Comparison of ENCODE assay signal across 8 cellular contexts in the genomic region with DNA sequence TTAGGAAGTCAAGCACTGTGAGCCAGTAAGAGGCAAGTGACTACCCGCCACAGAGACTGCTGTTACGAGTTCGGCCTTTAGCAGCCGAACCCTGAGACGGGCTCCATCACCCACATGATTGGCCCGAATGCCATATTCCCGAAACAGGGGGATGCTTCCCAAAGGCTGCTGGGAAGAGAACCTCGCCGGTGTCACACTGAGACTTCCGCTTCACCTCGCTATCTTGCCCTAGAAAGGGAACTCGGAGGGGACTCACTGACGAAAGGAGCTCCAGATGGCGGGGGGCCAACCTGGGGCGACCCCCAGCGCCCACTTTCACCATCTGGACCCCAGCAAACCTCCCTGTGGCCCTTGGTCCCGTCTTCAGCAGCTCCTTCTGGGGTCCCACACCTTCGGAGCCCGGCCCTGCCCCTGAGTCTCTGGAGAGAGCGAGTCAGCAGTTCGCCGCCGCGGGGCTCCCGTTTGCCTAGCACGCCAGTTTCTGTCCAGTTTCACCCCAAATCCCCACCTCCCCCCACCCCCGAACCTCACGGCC. TPM values are rescaled to one million over a fixed set of nuclear protein-coding genes. Genes with fewer than 3 reads are reported as not detected.
DNase-seq lines count a peak whose midpoint lies in the region; ATAC-seq, FAIRE-seq and TF ChIP-seq lines count a peak whose summit lies in the region.

No MANE protein-coding gene starts in this region.

- H3K27ac Mint-ChIP-seq in activated CD4-positive, alpha-beta T cell treated with anti-CD3 and anti-CD28 coated beads for 36 hours, result peak overlapping the region; percentile 88

- RAD21 ChIA-PET in GM12878 (lab: Charles Lee; ENCODE audit: unreplicated experiment), result interaction anchor here (0.7 kb wide), 1 partner anchor 42 kb away, joined by 3 read pairs; no protein-coding TSS in a partner anchor

- peaks cover 3 to 6% of the 10 kb centered on the region in 2 experiments for H3K36me3 ChIP-seq in GM12878 (ENCODE audit: control insufficient read depth in 2 of 2, insufficient read depth in 2 of 2, low read length in 1 of 2)

- no peak for TF ChIP-seq CTCF in GM12878 (IDR thresholded peaks at IDR 0.05 in 2 of 3, conservative IDR thresholded peaks at IDR 0.05 in 1 of 3; ENCODE audit: control insufficient read depth in 2 of 3, extremely low read depth in 1 of 3, insufficient read depth in 1 of 3, low read depth in 3 of 3, low read length in 3 of 3)

- peak overlapping the region; percentile 84 for H3K4me3 ChIP-seq in GM12878
- H3K4me3 ChIP-seq in iPS-18c (ENCODE audit: insufficient read depth, low read depth, low read length), result peak overlapping the region; percentile 94
- peak overlapping the region; percentile 68 for H3K4me3 ChIP-seq in skeletal muscle cell (ENCODE audit: low read depth, low read length)

- in situ Hi-C loops in GM12878 (cut with MboI), result no loop called here

- TF ChIP-seq POLR2A in GM12878 (IDR thresholded peaks at IDR 0.05; ENCODE audit: low read depth, low read length), result no peak

- BruUV-seq in GM12878 (replicated peaks; lab: Mats Ljungman, UMichigan), result TSS peak; percentile 74

- H3K9me3 Mint-ChIP-seq in activated CD4-positive, alpha-beta T cell treated with anti-CD3 and anti-CD28 coated beads for 36 hours (ENCODE audit: low read depth), result no peaks in the 10 kb centered on the region

- peak overlapping the region; percentile 72 for H2AFZ ChIP-seq in GM12878 (ENCODE audit: control insufficient read depth, low read depth, low read length)

- SMC1A ChIA-PET in GM12878 (lab: Charles Lee; ENCODE audit: uncharacterized antibody, unreplicated experiment), result interaction anchor here (0.6 kb wide), 1 partner anchor 105 kb away, joined by 3 read pairs; no protein-coding TSS in a partner anchor

- H3K4me2 ChIP-seq in GM12878 (ENCODE audit: control insufficient read depth, insufficient read depth), result peak overlapping the region; percentile 78

- peak overlapping the region; percentile 93 for H3K4me3 Mint-ChIP-seq in activated CD4-positive, alpha-beta T cell treated with anti-CD3 and anti-CD28 coated beads for 36 hours

- H3K27ac ChIP-seq in GM12878 (ENCODE audit: control insufficient read depth, insufficient read depth), result peak overlapping the region; percentile 91

- no peaks in the 10 kb centered on the region; the same call in 1 of the 2 replicates for H4K20me1 ChIP-seq in GM12878 (ENCODE audit: control insufficient read depth, insufficient read depth)

- peaks cover 44% of the 10 kb centered on the region for H3K4me1 Mint-ChIP-seq in activated CD4-positive, alpha-beta T cell treated with anti-CD3 and anti-CD28 coated beads for 36 hours

- peak; percentile 67 for DNase-seq in activated CD4-positive, alpha-beta T cell treated with anti-CD3 and anti-CD28 coated beads for 36 hours
- DNase-seq in activated CD4-positive, alpha-beta T cell treated with anti-CD3 and anti-CD28 coated beads for 1 hour, result no peak
- DNase-seq in OCI-M1 (lab: John Stamatoyannopoulos, UW) (peak; percentile 71), GM12878 (ENCODE audit: low read depth, low spot score) (no peak), skeletal muscle cell (ENCODE audit: low read depth) (no peak), NCI-H345 (lab: John Stamatoyannopoulos, UW) (no peak)

- FAIRE-seq in GM12878 (lab: Jason Lieb, UNC), result peak; percentile 95

- H3K27me3 ChIP-seq in GM12878 (replicated peaks in 1 of 2; ENCODE audit: control insufficient read depth in 2 of 2, insufficient read depth in 2 of 2, low read length in 1 of 2), result no peaks in the 10 kb centered on the region

- peaks cover 15% of the 10 kb centered on the region for H3K4me1 ChIP-seq in GM12878 (ENCODE audit: control insufficient read depth, insufficient read depth, low read length)

- H3K9ac ChIP-seq in GM12878 (ENCODE audit: control insufficient read depth, insufficient read depth, low read length), result peak overlapping the region; percentile 93

- 1% methylated on average over 28 of the region's 28 CpGs for WGBS in GM12878 (ENCODE audit: insufficient coverage, insufficient replicate concordance, low lambda C conversion rate, missing lambda C conversion rate)

- intact Hi-C loops in activated CD4-positive, alpha-beta T cell treated with anti-CD3 and anti-CD28 coated beads for 36 hours (cut with DNase I, micrococcal nuclease), result loop anchor here in 1 of 2 experiments (1.0 to 10.0 kb wide), 4 partner anchors 41 to 1179 kb away; a partner anchor contains a TSS
- intact Hi-C loops in GM12878 (cut with micrococcal nuclease; ENCODE audit: unreplicated experiment), result no loop called here

- TF ChIP-seq EP300 in GM12878 (IDR thresholded peaks at IDR 0.05; ENCODE audit: borderline replicate concordance in 1 of 2, control insufficient read depth in 1 of 2, low read depth in 2 of 2, low read length in 2 of 2), result no peak

- peaks cover 5% of the 10 kb centered on the region for H3K27me3 Mint-ChIP-seq in activated CD4-positive, alpha-beta T cell treated with anti-CD3 and anti-CD28 coated beads for 36 hours

- CTCF ChIA-PET in activated CD4-positive, alpha-beta T cell treated with anti-CD3 and anti-CD28 coated beads for 36 hours (lab: Charles Lee), result interaction anchor here (0.6 to 2.1 kb wide), 3 partner anchors 21 to 526 kb away, joined by 3 to 7 read pairs (median 3); no protein-coding TSS in a partner anchor
- CTCF ChIA-PET in GM12878 (lab: Yijun Ruan, JAX), result interaction anchor here (1.6 to 4.7 kb wide), 4 partner anchors 17 to 106 kb away, joined by 3 to 22 read pairs (median 6); no protein-coding TSS in a partner anchor

- ATAC-seq in activated CD4-positive, alpha-beta T cell treated with anti-CD3 and anti-CD28 coated beads for 36 hours, result peak; percentile 49
- ATAC-seq in HG02943 (IDR thresholded peaks at IDR 0.05; ENCODE audit: low read depth, unreplicated experiment), result peak; percentile 39
- ATAC-seq in GM12878, result peak; percentile 58

- POLR2A ChIA-PET in activated CD4-positive, alpha-beta T cell treated with anti-CD3 and anti-CD28 coated beads for 36 hours (lab: Charles Lee), result interaction anchor here (0.7 kb wide), 1 partner anchor 1293 kb away, joined by 4 read pairs; no protein-coding TSS in a partner anchor
- POLR2A ChIA-PET in GM12878 (lab: Charles Lee), result interaction anchor here (0.9 to 1.7 kb wide), 3 partner anchors 9 to 42 kb away, joined by 3 to 5 read pairs (median 3); no protein-coding TSS in a partner anchor

- H3K9me3 ChIP-seq in GM12878 (replicated peaks; ENCODE audit: control insufficient read depth, insufficient read depth, low read length), result no peaks in the 10 kb centered on the region
- H3K9me3 ChIP-seq in iPS-18c (ENCODE audit: control insufficient read depth, insufficient read depth, low read length), result no peaks in the 10 kb centered on the region

- H3K36me3 Mint-ChIP-seq in activated CD4-positive, alpha-beta T cell treated with anti-CD3 and anti-CD28 coated beads for 36 hours (ENCODE audit: low read depth), result peaks cover 35% of the 10 kb centered on the region

- TF ChIP-seq RAD21 in GM12878 (IDR thresholded peaks at IDR 0.05; ENCODE audit: insufficient read depth, low read depth, low read length), result no peak

- H3K79me2 ChIP-seq in GM12878 (ENCODE audit: control insufficient read depth, insufficient read depth, low read length), result peaks cover 30% of the 10 kb centered on the region

RNA-seq across cellular contexts. Expression of a gene that starts 0.5 kb away (rescaled TPM):
- total RNA-seq in activated CD4-positive, alpha-beta T cell treated with anti-CD3 and anti-CD28 coated beads for 36 hours, result 10 to 100 TPM; 51.9 to 53.2 TPM
- total RNA-seq in GM12878 (2013; cell fraction: nucleolus; rRNA removed), result 119 and 128 TPM in 2 replicates
- total RNA-seq in GM12878 (2014; rRNA removed), result 44.5 and 50.8 TPM in 2 replicates
- total RNA-seq in GM12878 (2014; rRNA removed; fragmentation: Illumina TruSeq; extraction: Trizol), result 26.0 and 27.1 TPM in 2 replicates
- total RNA-seq in GM12878 (2021), result 63.9 and 71.5 TPM in 2 replicates
- 19.7 TPM for polyA plus RNA-seq in GM12878 (2011; ENCODE audit: low read depth)
- 36.7 and 58.7 TPM in 2 replicates for polyA plus RNA-seq in GM12878 (2011; rRNA removed)
- polyA plus RNA-seq in GM12878 (2011; cell fraction: cytosol; rRNA removed), result 55.6 and 67.7 TPM in 2 replicates
- polyA plus RNA-seq in GM12878 (2011; cell fraction: nucleus; rRNA removed), result 252 and 294 TPM in 2 replicates
- polyA plus RNA-seq in GM12878 (2012), result 53.6 and 53.9 TPM in 2 replicates
- polyA plus RNA-seq in GM12878 (2014; fragmentation: Illumina TruSeq; extraction: Trizol), result 36.5 and 45.8 TPM in 2 replicates
- 10 to 100 TPM; 27.9 to 35.8 TPM for polyA plus RNA-seq in GM12878 (2014; fragmentation: Nextera tagmentation; extraction: Ambion mirVana)
- polyA plus RNA-seq in GM12878 (2014; rRNA removed), result 59.3 and 65.2 TPM in 2 replicates
- 100 to 1,000 TPM; 123 to 138 TPM for polyA plus RNA-seq in GM12878 (2016; fragmentation: Nextera tagmentation; extraction: Ambion mirVana)
- 45.6 and 57.2 TPM in 2 replicates for polyA minus RNA-seq in GM12878 (2011; rRNA and poly(A)+ RNA removed)
- 21.9 and 23.4 TPM in 2 replicates for polyA minus RNA-seq in GM12878 (2011; cell fraction: cytosol; rRNA and poly(A)+ RNA removed)
- polyA minus RNA-seq in GM12878 (2011; cell fraction: nucleus; rRNA and poly(A)+ RNA removed), result 68.9 and 118 TPM in 2 replicates

RNA-seq across cellular contexts. Expression of a gene that starts 31.2 kb away (rescaled TPM):
- total RNA-seq in activated CD4-positive, alpha-beta T cell treated with anti-CD3 and anti-CD28 coated beads for 36 hours, result 1 to 10 TPM; 4.1 to 4.4 TPM
- 28.8 and 34.3 TPM in 2 replicates for total RNA-seq in GM12878 (2013; cell fraction: nucleolus; rRNA removed)
- total RNA-seq in GM12878 (2014; rRNA removed) (8.1 and 9.2 TPM in 2 replicates), GM12878 (2014; rRNA removed; fragmentation: Illumina TruSeq; extraction: Trizol) (5.3 and 7.2 TPM in 2 replicates), GM12878 (2021) (9.5 and 11.3 TPM in 2 replicates)
- polyA plus RNA-seq in GM12878 (2011; ENCODE audit: low read depth), result 0.87 TPM
- polyA plus RNA-seq in GM12878 (2011; rRNA removed) (5.0 and 7.6 TPM in 2 replicates), GM12878 (2014; fragmentation: Illumina TruSeq; extraction: Trizol) (1.1 and 4.8 TPM in 2 replicates), GM12878 (2014; fragmentation: Nextera tagmentation; extraction: Ambion mirVana) (10 to 100 TPM; 10.8 to 11.8 TPM), GM12878 (2014; rRNA removed) (10.4 and 13.6 TPM in 2 replicates), GM12878 (2016; fragmentation: Nextera tagmentation; extraction: Ambion mirVana) (10 to 100 TPM; 14.2 to 15.8 TPM)
- 4.3 and 9.9 TPM in 2 replicates for polyA plus RNA-seq in GM12878 (2011; cell fraction: cytosol; rRNA removed)
- polyA plus RNA-seq in GM12878 (2011; cell fraction: nucleus; rRNA removed), result 37.1 and 47.3 TPM in 2 replicates
- 5.0 and 5.5 TPM in 2 replicates for polyA plus RNA-seq in GM12878 (2012)
- 1.9 and 3.3 TPM in 2 replicates for polyA minus RNA-seq in GM12878 (2011; rRNA and poly(A)+ RNA removed)
- polyA minus RNA-seq in GM12878 (2011; cell fraction: cytosol; rRNA and poly(A)+ RNA removed), result 1.5 and 1.8 TPM in 2 replicates
- polyA minus RNA-seq in GM12878 (2011; cell fraction: nucleus; rRNA and poly(A)+ RNA removed), result 3.4 and 5.2 TPM in 2 replicates

Comparison
In these comparisons a context has a peak if more than half of its experiments do, and no peak if none do; other contexts are left out.
1. DNase-seq: peak in activated CD4-positive, alpha-beta T cell treated with anti-CD3 and anti-CD28 coated beads for 36 hours (single experiment) and OCI-M1 (single experiment); none in activated CD4-positive, alpha-beta T cell treated with anti-CD3 and anti-CD28 coated beads for 1 hour (single experiment), GM12878 (single experiment), skeletal muscle cell (single experiment) and NCI-H345 (single experiment).
2. Peak in every context shown above with its lines, with median percentiles within 50 percentile points of each other: ATAC-seq and H3K4me3 ChIP-seq.